7 cellular contexts compared by ENCODE assay signal in the genomic region with DNA sequence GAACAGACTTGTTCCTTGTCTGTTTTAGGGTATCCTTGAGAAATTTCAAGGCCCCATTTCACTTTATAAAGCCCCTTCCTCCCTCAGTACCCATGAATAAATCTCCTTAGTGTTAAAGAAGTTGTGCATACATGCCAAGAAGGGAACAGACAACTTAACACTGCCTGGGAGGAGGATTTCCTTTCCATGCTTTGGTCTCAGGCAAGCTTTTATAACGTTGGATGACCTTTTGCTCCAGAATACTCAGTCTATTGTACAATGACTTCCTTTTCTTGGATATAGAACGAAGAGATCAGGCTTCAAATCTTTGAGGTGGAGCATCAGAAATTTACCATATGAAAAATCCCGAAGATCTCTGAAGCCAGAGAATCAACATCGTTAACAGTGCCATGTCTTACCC.
"Had no signal": no experiment of that assay in that cellular context is flagged by ENCODE, and none has a peak within 500 bp of the region (broad histone marks: within the 10 kb centered on the region; RNA-seq: fewer than 3 reads in every experiment).

No MANE protein-coding gene starts in this region.

- H3K4me3 ChIP-seq: GM23248, HAP-1 had no signal

- H3K4me1 ChIP-seq: HAP-1 had no signal

- H3K27ac ChIP-seq: GM23248, HL-60 had no signal

- H3K36me3 ChIP-seq: HAP-1 had no signal

- DNase-seq: GM23248, GOT3, H7, HFFc6, IMR-90 had no signal

- H3K9me3 ChIP-seq: HAP-1 had no signal
